Comparison of ENCODE assay signal across 2 cellular contexts in genomic region chr3:116155830-116156229, GRCh38.
A peak's percentile ranks its signal among the peaks of the same experiment; 100 is the strongest.
TF ChIP-seq lines count a peak whose summit lies in the region.

No MANE protein-coding gene starts in this region.

TF ChIP-seq in IMR-90, 13 proteins besides CTCF, POLR2A, EP300 and RAD21 (continued from another document):
- TF ChIP-seq BHLHE40 (IDR thresholded peaks at IDR 0.05; ENCODE audit: low read depth, low read length) (no peak), RFX5 (IDR thresholded peaks at IDR 0.05; ENCODE audit: low read depth, low read length) (no peak), SMC3 (IDR thresholded peaks at IDR 0.05; ENCODE audit: low read depth, low read length) (no peak)

TF ChIP-seq in neural cell, 6 proteins besides CTCF, POLR2A, EP300 and RAD21 (continued from another document):
- TF ChIP-seq EZH2 (IDR thresholded peaks at IDR 0.05; ENCODE audit: borderline replicate concordance, insufficient read depth, low read length, poor library complexity, severe bottlenecking): no peak
- TF ChIP-seq REST (IDR thresholded peaks at IDR 0.05; ENCODE audit: borderline replicate concordance): peak; percentile 96
- peak; percentile 68 for TF ChIP-seq POLR2AphosphoS5 (IDR thresholded peaks at IDR 0.05)
